8 cellular contexts compared by ENCODE assay signal in the genomic region with DNA sequence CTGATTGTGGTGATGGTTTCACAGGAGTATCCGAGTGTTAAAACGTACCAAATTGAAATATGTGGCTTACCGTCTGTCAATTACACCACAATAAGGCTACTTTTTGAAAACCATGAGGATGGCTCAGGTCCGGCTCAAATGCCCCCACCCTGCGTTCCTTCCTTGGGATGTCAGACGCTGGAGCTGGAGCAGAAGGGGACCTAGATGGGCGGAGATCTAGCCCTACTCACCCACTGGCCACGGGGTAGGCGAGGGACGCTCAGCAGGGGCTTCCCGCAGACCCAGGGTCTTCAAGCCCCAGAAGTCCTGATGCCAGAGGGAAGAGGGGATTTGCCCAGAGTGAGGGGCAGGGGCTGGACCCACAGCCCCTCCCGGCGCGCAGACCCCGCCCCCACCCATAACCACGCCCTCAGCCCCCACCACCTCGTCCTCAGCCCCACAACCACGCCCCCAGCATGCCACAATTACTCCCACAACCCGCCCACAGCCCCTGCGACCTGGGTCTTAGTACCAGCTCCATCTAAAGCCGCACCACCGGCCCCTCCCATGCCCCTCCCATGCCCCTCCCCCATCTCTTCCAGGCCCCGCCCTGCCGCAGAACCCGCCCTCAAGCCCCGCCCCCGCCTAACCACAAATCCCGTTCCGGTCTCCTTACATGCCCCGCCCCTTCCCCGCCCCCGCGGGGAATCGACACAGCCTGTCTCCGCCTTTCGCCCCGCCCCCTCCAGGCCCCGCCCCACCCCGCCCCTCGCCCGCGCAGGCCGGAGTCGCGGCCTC. TPM values are rescaled to one million over a fixed set of nuclear protein-coding genes. Genes with fewer than 3 reads are reported as not detected.
A peak's percentile ranks its signal among the peaks of the same experiment; 100 is the strongest.
DNase-seq lines count a peak whose midpoint lies in the region; ATAC-seq and TF ChIP-seq lines count a peak whose summit lies in the region.

Gene LRRC3 (plus strand): TSS at position 764 of the 777 bp plus-strand sequence. CDS start 1,135 bp downstream, outside the sequence.

- H3K4me1 Mint-ChIP-seq in chondrocyte (ENCODE audit: low read depth), result no peaks in the 10 kb centered on the region

- no peak within 1 kb of the TSS for H3K27ac Mint-ChIP-seq in chondrocyte (ENCODE audit: unreplicated experiment)

- ATAC-seq in HG03442 (IDR thresholded peaks at IDR 0.05; ENCODE audit: unreplicated experiment), result no peak

- H3K9me3 Mint-ChIP-seq in chondrocyte (ENCODE audit: low read depth), result peaks cover 17% of the 10 kb centered on the region

- in situ Hi-C loops in GM13977 (cut with MboI; ENCODE audit: low pct_unique_long_range_greater_than_20kb, low sequenced_read_pairs, unreplicated experiment), result loop anchor here (25.0 kb wide), 1 partner anchor 368 kb away; no protein-coding TSS in a partner anchor

- peak; percentile 98 for DNase-seq in GM13977 (ENCODE audit: low spot score)
- DNase-seq in NCI-H1417 treated with DMSO at 0.1 percent for 48 hours (lab: John Stamatoyannopoulos, UW), result peak; percentile 37
- DNase-seq in activated CD4-positive, CD25-positive, alpha-beta regulatory T cell treated with anti-CD3 and anti-CD28 coated beads, Interleukin-2, amount 50 U/mL, for 72 hours, result peak; percentile 80
- no peak for DNase-seq in chondrocyte (ENCODE audit: low spot score)
- peak; percentile 97 for DNase-seq in left kidney (ENCODE audit: low read depth, low spot score)
- DNase-seq in stimulated activated CD4-positive, alpha-beta T cell treated with anti-CD3 and anti-CD28 coated beads, Interleukin-2, amount 100 ng/mL, for 24 hours, result peak; percentile 85 to 88
- no peak for DNase-seq in NCI-H1048 (lab: John Stamatoyannopoulos, UW)

- H3K36me3 Mint-ChIP-seq in chondrocyte (ENCODE audit: low read depth), result peaks cover 2% of the 10 kb centered on the region

- H3K27me3 Mint-ChIP-seq in chondrocyte (ENCODE audit: low read depth), result peaks cover 23% of the 10 kb centered on the region

- peak within 1 kb of the TSS; percentile 77 for H3K4me3 Mint-ChIP-seq in chondrocyte (ENCODE audit: unreplicated experiment)

- no peak for TF ChIP-seq CTCF in GM13977 (IDR thresholded peaks at IDR 0.05; ENCODE audit: extremely low read depth, insufficient read depth, missing control alignments)
- no peak for TF ChIP-seq CTCF in chondrocyte (IDR thresholded peaks at IDR 0.05)

RNA-seq across cellular contexts. Expression of gene LRRC3, which starts in this region (rescaled TPM):
- 3.3 to 8.0 TPM (median 7.4 TPM) in 3 replicates for total RNA-seq in chondrocyte

Comparison
In these comparisons a context has a peak if more than half of its experiments do, and no peak if none do; other contexts are left out.
1. DNase-seq: peak in GM13977 (single experiment), NCI-H1417 treated with DMSO at 0.1 percent for 48 hours (single experiment), activated CD4-positive, CD25-positive, alpha-beta regulatory T cell treated with anti-CD3 and anti-CD28 coated beads, Interleukin-2, amount 50 U/mL, for 72 hours (single experiment), left kidney (single experiment) and stimulated activated CD4-positive, alpha-beta T cell treated with anti-CD3 and anti-CD28 coated beads, Interleukin-2, amount 100 ng/mL, for 24 hours (2 of 2); none in chondrocyte (single experiment) and NCI-H1048 (single experiment).